ENCODE assay signal across 1 cellular context in the genomic region with DNA sequence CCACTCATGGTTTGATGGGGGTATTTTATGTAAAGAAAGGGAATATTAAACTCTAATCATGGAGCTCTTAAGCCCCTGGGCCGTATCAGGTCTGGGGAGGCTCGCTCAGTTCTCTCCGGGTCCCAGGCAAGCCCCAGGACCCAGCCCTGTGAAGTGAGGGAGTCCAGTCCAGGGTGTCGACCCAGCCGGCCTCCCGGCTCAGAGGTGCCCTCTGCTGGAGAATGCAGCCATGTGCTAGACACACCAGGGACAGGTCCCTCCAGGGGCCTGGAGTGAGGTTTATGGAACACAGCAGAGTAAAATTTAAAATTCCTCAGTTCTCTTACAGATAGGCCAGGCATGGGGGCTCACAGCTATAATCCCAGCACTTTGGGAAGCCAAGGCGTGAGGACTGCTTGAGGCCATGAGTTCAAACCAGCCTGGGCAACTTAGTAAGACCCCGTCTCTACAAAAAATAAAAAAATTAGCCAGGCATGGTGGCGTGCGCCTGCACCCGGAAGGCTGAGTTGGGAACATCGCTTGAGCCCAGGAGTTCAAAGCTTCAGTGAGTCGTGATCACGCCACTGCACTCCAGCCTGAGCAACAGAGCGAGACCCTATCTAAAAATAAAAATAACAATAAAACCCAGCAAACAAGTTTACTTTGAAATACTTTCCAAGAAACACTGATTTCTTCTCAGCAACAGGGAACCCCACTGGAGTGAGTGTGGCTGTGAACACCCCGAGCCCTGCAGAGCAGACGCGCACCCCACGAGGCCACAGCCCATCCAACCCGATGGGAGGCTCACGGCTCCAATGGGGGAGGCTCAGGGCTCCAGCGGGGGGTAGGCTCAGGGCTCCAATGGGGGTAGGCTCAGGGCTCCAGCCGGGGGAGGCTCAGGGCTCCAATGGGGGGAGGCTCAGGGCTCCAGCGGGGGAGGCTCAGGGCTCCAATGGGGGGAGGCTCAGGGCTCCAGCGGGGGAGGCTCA.
A peak's percentile ranks its signal among the peaks of the same experiment; 100 is the strongest.
TF ChIP-seq lines count a peak whose summit lies in the region.

No MANE protein-coding gene starts in this region.

TF ChIP-seq in K562, 482 proteins besides CTCF, POLR2A, EP300 and RAD21 (continued from another document and continues in another):
- TF ChIP-seq, protein P1, sequence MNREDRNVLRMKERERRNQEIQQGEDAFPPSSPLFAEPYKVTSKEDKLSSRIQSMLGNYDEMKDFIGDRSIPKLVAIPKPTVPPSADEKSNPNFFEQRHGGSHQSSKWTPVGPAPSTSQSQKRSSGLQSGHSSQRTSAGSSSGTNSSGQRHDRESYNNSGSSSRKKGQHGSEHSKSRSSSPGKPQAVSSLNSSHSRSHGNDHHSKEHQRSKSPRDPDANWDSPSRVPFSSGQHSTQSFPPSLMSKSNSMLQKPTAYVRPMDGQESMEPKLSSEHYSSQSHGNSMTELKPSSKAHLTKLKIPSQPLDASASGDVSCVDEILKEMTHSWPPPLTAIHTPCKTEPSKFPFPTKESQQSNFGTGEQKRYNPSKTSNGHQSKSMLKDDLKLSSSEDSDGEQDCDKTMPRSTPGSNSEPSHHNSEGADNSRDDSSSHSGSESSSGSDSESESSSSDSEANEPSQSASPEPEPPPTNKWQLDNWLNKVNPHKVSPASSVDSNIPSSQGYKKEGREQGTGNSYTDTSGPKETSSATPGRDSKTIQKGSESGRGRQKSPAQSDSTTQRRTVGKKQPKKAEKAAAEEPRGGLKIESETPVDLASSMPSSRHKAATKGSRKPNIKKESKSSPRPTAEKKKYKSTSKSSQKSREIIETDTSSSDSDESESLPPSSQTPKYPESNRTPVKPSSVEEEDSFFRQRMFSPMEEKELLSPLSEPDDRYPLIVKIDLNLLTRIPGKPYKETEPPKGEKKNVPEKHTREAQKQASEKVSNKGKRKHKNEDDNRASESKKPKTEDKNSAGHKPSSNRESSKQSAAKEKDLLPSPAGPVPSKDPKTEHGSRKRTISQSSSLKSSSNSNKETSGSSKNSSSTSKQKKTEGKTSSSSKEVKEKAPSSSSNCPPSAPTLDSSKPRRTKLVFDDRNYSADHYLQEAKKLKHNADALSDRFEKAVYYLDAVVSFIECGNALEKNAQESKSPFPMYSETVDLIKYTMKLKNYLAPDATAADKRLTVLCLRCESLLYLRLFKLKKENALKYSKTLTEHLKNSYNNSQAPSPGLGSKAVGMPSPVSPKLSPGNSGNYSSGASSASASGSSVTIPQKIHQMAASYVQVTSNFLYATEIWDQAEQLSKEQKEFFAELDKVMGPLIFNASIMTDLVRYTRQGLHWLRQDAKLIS (CRISPR knock-in tag; IDR thresholded peaks at IDR 0.05) = no peak
- TF ChIP-seq SMC3 (conservative IDR thresholded peaks at IDR 0.05; ENCODE audit: insufficient read depth, low read depth, low read length) = peak; percentile 81
- no peak for TF ChIP-seq HDAC1 (IDR thresholded peaks at IDR 0.05)
- TF ChIP-seq, protein P2, sequence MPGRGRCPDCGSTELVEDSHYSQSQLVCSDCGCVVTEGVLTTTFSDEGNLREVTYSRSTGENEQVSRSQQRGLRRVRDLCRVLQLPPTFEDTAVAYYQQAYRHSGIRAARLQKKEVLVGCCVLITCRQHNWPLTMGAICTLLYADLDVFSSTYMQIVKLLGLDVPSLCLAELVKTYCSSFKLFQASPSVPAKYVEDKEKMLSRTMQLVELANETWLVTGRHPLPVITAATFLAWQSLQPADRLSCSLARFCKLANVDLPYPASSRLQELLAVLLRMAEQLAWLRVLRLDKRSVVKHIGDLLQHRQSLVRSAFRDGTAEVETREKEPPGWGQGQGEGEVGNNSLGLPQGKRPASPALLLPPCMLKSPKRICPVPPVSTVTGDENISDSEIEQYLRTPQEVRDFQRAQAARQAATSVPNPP (IDR thresholded peaks at IDR 0.05; ENCODE audit: borderline replicate concordance, insufficient read depth, insufficient read length) = no peak
- 0 out of 2 replicates have a peak, but pooled peaks have one; percentile 19 for TF ChIP-seq ATF7 (IDR thresholded peaks at IDR 0.05)
- peak; percentile 65; the same call in 1 of the 2 replicates for TF ChIP-seq RB1 (IDR thresholded peaks at IDR 0.05; ENCODE audit: low read depth)
- TF ChIP-seq ZFP36 (IDR thresholded peaks at IDR 0.05; ENCODE audit: low read depth, low read length, partially characterized antibody) = no peak
- TF ChIP-seq, protein P3, sequence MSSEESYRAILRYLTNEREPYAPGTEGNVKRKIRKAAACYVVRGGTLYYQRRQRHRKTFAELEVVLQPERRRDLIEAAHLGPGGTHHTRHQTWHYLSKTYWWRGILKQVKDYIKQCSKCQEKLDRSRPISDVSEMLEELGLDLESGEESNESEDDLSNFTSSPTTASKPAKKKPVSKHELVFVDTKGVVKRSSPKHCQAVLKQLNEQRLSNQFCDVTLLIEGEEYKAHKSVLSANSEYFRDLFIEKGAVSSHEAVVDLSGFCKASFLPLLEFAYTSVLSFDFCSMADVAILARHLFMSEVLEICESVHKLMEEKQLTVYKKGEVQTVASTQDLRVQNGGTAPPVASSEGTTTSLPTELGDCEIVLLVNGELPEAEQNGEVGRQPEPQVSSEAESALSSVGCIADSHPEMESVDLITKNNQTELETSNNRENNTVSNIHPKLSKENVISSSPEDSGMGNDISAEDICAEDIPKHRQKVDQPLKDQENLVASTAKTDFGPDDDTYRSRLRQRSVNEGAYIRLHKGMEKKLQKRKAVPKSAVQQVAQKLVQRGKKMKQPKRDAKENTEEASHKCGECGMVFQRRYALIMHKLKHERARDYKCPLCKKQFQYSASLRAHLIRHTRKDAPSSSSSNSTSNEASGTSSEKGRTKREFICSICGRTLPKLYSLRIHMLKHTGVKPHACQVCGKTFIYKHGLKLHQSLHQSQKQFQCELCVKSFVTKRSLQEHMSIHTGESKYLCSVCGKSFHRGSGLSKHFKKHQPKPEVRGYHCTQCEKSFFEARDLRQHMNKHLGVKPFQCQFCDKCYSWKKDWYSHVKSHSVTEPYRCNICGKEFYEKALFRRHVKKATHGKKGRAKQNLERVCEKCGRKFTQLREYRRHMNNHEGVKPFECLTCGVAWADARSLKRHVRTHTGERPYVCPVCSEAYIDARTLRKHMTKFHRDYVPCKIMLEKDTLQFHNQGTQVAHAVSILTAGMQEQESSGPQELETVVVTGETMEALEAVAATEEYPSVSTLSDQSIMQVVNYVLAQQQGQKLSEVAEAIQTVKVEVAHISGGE (CRISPR knock-in tag; IDR thresholded peaks at IDR 0.05) = 0 out of 6 replicates have a peak, but pooled peaks of 1 of the 3 experiments have one; percentile 11
- TF ChIP-seq, protein P4, sequence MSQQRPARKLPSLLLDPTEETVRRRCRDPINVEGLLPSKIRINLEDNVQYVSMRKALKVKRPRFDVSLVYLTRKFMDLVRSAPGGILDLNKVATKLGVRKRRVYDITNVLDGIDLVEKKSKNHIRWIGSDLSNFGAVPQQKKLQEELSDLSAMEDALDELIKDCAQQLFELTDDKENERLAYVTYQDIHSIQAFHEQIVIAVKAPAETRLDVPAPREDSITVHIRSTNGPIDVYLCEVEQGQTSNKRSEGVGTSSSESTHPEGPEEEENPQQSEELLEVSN (IDR thresholded peaks at IDR 0.05; ENCODE audit: borderline replicate concordance in 1 of 2, extremely low read depth in 1 of 2, insufficient read depth in 1 of 2, insufficient read length in 1 of 2, low read depth in 1 of 2, low read length in 1 of 2, poor library complexity in 1 of 2, severe bottlenecking in 1 of 2) = peak in 1 of 2 experiments; percentile 67
- TF ChIP-seq, protein P5, sequence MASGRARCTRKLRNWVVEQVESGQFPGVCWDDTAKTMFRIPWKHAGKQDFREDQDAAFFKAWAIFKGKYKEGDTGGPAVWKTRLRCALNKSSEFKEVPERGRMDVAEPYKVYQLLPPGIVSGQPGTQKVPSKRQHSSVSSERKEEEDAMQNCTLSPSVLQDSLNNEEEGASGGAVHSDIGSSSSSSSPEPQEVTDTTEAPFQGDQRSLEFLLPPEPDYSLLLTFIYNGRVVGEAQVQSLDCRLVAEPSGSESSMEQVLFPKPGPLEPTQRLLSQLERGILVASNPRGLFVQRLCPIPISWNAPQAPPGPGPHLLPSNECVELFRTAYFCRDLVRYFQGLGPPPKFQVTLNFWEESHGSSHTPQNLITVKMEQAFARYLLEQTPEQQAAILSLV (tag; IDR thresholded peaks at IDR 0.05) = no peak
- TF ChIP-seq ZNF134 (CRISPR knock-in tag; conservative IDR thresholded peaks at IDR 0.05) = no peak
- TF ChIP-seq L3MBTL2 (IDR thresholded peaks at IDR 0.05) = peak; percentile 55; the same call in 1 of the 2 replicates
- TF ChIP-seq, protein P6, sequence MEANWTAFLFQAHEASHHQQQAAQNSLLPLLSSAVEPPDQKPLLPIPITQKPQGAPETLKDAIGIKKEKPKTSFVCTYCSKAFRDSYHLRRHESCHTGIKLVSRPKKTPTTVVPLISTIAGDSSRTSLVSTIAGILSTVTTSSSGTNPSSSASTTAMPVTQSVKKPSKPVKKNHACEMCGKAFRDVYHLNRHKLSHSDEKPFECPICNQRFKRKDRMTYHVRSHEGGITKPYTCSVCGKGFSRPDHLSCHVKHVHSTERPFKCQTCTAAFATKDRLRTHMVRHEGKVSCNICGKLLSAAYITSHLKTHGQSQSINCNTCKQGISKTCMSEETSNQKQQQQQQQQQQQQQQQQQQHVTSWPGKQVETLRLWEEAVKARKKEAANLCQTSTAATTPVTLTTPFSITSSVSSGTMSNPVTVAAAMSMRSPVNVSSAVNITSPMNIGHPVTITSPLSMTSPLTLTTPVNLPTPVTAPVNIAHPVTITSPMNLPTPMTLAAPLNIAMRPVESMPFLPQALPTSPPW (CRISPR knock-in tag; IDR thresholded peaks at IDR 0.05) = 0 out of 2 replicates have a peak, but pooled peaks have one; percentile 13
- no peak for TF ChIP-seq ZC3H8 (IDR thresholded peaks at IDR 0.05)
- TF ChIP-seq ZNF589 (CRISPR knock-in tag; IDR thresholded peaks at IDR 0.05; ENCODE audit: low read depth) = no peak
- TF ChIP-seq, protein P7, sequence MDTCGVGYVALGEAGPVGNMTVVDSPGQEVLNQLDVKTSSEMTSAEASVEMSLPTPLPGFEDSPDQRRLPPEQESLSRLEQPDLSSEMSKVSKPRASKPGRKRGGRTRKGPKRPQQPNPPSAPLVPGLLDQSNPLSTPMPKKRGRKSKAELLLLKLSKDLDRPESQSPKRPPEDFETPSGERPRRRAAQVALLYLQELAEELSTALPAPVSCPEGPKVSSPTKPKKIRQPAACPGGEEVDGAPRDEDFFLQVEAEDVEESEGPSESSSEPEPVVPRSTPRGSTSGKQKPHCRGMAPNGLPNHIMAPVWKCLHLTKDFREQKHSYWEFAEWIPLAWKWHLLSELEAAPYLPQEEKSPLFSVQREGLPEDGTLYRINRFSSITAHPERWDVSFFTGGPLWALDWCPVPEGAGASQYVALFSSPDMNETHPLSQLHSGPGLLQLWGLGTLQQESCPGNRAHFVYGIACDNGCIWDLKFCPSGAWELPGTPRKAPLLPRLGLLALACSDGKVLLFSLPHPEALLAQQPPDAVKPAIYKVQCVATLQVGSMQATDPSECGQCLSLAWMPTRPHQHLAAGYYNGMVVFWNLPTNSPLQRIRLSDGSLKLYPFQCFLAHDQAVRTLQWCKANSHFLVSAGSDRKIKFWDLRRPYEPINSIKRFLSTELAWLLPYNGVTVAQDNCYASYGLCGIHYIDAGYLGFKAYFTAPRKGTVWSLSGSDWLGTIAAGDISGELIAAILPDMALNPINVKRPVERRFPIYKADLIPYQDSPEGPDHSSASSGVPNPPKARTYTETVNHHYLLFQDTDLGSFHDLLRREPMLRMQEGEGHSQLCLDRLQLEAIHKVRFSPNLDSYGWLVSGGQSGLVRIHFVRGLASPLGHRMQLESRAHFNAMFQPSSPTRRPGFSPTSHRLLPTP (IDR thresholded peaks at IDR 0.05; ENCODE audit: borderline replicate concordance, extremely low read depth, insufficient read length) = no peak
- TF ChIP-seq CTBP1 (IDR thresholded peaks at IDR 0.05; ENCODE audit: borderline replicate concordance) = no peak
- TF ChIP-seq POLR2G (IDR thresholded peaks at IDR 0.05; ENCODE audit: low read depth, low read length) = peak; percentile 21; the same call in 1 of the 2 replicates
- no peak for TF ChIP-seq BRD4 (IDR thresholded peaks at IDR 0.05)
- TF ChIP-seq, protein P8, sequence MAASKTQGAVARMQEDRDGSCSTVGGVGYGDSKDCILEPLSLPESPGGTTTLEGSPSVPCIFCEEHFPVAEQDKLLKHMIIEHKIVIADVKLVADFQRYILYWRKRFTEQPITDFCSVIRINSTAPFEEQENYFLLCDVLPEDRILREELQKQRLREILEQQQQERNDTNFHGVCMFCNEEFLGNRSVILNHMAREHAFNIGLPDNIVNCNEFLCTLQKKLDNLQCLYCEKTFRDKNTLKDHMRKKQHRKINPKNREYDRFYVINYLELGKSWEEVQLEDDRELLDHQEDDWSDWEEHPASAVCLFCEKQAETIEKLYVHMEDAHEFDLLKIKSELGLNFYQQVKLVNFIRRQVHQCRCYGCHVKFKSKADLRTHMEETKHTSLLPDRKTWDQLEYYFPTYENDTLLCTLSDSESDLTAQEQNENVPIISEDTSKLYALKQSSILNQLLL (CRISPR knock-in tag; IDR thresholded peaks at IDR 0.05; ENCODE audit: borderline replicate concordance) = no peak
- TF ChIP-seq ZNF121 (CRISPR knock-in tag; conservative IDR thresholded peaks at IDR 0.05) = peak; percentile 31; the same call in 1 of the 2 replicates
- TF ChIP-seq, protein P9, sequence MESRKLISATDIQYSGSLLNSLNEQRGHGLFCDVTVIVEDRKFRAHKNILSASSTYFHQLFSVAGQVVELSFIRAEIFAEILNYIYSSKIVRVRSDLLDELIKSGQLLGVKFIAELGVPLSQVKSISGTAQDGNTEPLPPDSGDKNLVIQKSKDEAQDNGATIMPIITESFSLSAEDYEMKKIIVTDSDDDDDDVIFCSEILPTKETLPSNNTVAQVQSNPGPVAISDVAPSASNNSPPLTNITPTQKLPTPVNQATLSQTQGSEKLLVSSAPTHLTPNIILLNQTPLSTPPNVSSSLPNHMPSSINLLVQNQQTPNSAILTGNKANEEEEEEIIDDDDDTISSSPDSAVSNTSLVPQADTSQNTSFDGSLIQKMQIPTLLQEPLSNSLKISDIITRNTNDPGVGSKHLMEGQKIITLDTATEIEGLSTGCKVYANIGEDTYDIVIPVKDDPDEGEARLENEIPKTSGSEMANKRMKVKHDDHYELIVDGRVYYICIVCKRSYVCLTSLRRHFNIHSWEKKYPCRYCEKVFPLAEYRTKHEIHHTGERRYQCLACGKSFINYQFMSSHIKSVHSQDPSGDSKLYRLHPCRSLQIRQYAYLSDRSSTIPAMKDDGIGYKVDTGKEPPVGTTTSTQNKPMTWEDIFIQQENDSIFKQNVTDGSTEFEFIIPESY (CRISPR knock-in tag; IDR thresholded peaks at IDR 0.05) = peak; percentile 36; the same call in 1 of the 2 replicates
- TF ChIP-seq RBM17 (IDR thresholded peaks at IDR 0.05; ENCODE audit: borderline replicate concordance, low read depth, low read length) = no peak
- TF ChIP-seq, protein P10, sequence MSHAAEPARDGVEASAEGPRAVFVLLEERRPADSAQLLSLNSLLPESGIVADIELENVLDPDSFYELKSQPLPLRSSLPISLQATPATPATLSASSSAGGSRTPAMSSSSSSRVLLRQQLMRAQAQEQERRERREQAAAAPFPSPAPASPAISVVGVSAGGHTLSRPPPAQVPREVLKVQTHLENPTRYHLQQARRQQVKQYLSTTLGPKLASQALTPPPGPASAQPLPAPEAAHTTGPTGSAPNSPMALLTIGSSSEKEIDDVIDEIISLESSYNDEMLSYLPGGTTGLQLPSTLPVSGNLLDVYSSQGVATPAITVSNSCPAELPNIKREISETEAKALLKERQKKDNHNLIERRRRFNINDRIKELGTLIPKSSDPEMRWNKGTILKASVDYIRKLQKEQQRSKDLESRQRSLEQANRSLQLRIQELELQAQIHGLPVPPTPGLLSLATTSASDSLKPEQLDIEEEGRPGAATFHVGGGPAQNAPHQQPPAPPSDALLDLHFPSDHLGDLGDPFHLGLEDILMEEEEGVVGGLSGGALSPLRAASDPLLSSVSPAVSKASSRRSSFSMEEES (CRISPR knock-in tag; IDR thresholded peaks at IDR 0.05) = no peak
- no peak for TF ChIP-seq NR1H2 (CRISPR knock-in tag; IDR thresholded peaks at IDR 0.05)
